ENCODE assay signal across 10 cellular contexts in the genomic region with DNA sequence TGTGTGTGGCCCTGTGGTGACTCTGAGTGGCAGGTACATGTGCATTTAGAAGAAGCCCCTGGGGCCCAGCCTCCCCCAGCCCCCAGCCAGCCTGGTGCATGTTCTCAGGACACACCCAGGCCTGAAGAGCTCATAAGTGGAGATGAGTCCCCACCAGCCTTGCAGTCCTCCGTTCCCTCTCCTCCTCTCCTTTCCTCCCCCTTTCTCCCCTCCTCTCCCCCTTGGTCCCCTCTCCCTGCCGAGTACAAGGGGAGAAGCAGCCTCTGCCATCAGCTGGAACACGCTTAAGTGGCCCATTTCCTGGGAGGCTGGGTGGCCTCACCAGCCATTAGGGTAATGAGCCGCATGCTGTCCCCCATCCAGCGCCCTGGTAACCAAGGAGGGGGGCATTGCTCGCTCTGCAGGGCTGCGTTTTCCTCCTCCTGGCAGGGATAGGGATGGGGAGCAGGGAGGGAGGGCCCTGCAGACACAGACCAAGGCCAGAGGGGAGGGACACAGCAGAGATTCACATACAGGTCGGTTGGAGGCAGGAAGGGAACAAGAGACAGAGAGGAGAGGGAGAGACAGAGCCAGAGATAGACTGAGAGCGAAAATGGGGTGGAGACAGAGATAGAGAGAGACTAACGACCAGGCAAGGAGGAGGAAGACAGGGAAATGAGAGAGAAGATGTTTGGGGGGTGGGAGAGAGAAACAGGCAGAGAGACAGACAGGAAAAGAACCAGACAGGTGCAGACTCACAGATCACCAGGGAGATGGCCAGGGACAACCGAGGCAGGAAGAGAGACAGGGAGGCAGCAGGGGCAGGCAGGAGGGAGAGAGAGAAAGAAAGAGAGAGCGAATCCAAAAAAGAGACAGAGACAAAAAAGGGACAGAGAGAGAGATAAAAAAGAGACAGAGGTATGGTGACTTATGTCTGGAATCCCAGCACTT. TPM values are rescaled to one million over a fixed set of nuclear protein-coding genes. Genes with fewer than 3 reads are reported as not detected.
A peak's percentile ranks its signal among the peaks of the same experiment; 100 is the strongest.
DNase-seq lines count a peak whose midpoint lies in the region; ATAC-seq and TF ChIP-seq lines count a peak whose summit lies in the region.
"Had no signal": no experiment of that assay in that cellular context is flagged by ENCODE, and none has a peak within 500 bp of the region (broad histone marks: within the 10 kb centered on the region; RNA-seq: fewer than 3 reads in every experiment).

No MANE protein-coding gene starts in this region.

- H3K9ac ChIP-seq in BLaER1 = no peak overlapping the region

- no peaks in the 10 kb centered on the region for H4K20me1 ChIP-seq in BLaER1

- H3K36me3 ChIP-seq in BLaER1 (no peaks in the 10 kb centered on the region), SJCRH30 (no peaks in the 10 kb centered on the region)

- no peak for ATAC-seq in HG03095 (IDR thresholded peaks at IDR 0.05; ENCODE audit: unreplicated experiment)
- no peak for ATAC-seq in GM19324 (IDR thresholded peaks at IDR 0.05; ENCODE audit: low FRiP score, unreplicated experiment)
- no peak for ATAC-seq in GM18505 (IDR thresholded peaks at IDR 0.05; ENCODE audit: unreplicated experiment)
- ATAC-seq: T-cell had no signal

- no peak overlapping the region for H3K4me3 ChIP-seq in BLaER1
- H3K4me3 ChIP-seq in SJCRH30 = peak overlapping the region; percentile 32

- H3K4me1 ChIP-seq in BLaER1 = peaks cover 71% of the 10 kb centered on the region
- peaks cover 35% of the 10 kb centered on the region for H3K4me1 ChIP-seq in SJCRH30

- TF ChIP-seq POLR2A in GM18505 (IDR thresholded peaks at IDR 0.05; ENCODE audit: borderline replicate concordance, extremely low read depth, insufficient read depth, insufficient read length) = no peak

- H3K4me2 ChIP-seq in BLaER1 = peak overlapping the region; percentile 51

- H3K27ac ChIP-seq in BLaER1 = peak overlapping the region; percentile 30; the same call in 1 of the 2 replicates
- peak overlapping the region; percentile 91 for H3K27ac ChIP-seq in SJCRH30

- DNase-seq in NCI-H1417 (lab: John Stamatoyannopoulos, UW) (peak; percentile 98 to 99 (median 98)), SJCRH30 (peak; percentile 96 to 97), left kidney (ENCODE audit: low read depth, low spot score) (peak; percentile 75), UCSD-AML1 (lab: John Stamatoyannopoulos, UW; ENCODE audit: unreplicated experiment) (no peak)
- DNase-seq: NK-92 treated with Interleukin-12 subunit alpha and Interleukin-12 subunit beta, amount 100 ng/mL, for 24 hours; T-cell had no signal

- H3K9me3 ChIP-seq in BLaER1 (no peaks in the 10 kb centered on the region), SJCRH30 (replicated peaks) (no peaks in the 10 kb centered on the region)

- no peaks in the 10 kb centered on the region for H3K27me3 ChIP-seq in BLaER1
- no peaks in the 10 kb centered on the region for H3K27me3 ChIP-seq in SJCRH30

RNA-seq across cellular contexts. Expression of gene DPP9, which starts 19.3 kb away (rescaled TPM):
- 53.4 and 62.8 TPM in 2 replicates for total RNA-seq in SJCRH30 (2014; rRNA removed; shearing (Covaris generic))

RNA-seq across cellular contexts. Expression of gene FEM1A, which starts 48.6 kb away (rescaled TPM):
- total RNA-seq in SJCRH30 (2014; rRNA removed; shearing (Covaris generic)) = 20.0 and 20.1 TPM in 2 replicates
